ENCODE assay signal across 19 cellular contexts in the genomic region with DNA sequence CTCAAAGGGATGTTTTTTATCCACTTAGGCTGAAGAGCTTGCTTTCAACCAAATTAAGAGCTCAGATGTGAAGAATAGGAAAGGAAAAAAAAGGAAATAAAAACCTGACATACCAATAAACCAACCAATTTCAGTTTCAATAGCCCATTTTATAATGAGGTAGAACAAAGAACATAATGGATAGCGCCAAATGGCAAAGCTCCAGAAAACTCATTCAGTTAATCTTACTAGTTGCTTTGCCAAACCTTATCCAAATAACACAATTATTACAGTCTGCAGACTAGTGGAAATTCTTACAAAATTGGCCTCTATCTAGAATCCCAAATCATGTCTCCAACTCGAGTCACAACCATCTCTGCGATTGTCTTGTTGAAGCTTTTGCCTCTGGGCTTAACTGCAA.
DNase-seq lines count a peak whose midpoint lies in the region; ATAC-seq and TF ChIP-seq lines count a peak whose summit lies in the region.
"Had no signal": no experiment of that assay in that cellular context is flagged by ENCODE, and none has a peak within 500 bp of the region (broad histone marks: within the 10 kb centered on the region; RNA-seq: fewer than 3 reads in every experiment).

No MANE protein-coding gene starts in this region.

- CTCF ChIA-PET in Calu3 (lab: Charles Lee), result interaction anchor here (1.1 to 2.0 kb wide), 5 partner anchors 9 to 481 kb away, joined by 3 to 7 read pairs (median 6); no protein-coding TSS in a partner anchor

- no peaks in the 10 kb centered on the region for H3K27me3 ChIP-seq in adipocyte (replicated peaks; ENCODE audit: control insufficient read depth, insufficient read depth, low read length)
- no peaks in the 10 kb centered on the region for H3K27me3 ChIP-seq in hepatocyte
- H3K27me3 ChIP-seq: BLaER1, sigmoid colon, suprapubic skin had no signal

- no peak overlapping the region for H3K9ac ChIP-seq in adipocyte (ENCODE audit: low read length)
- H3K9ac ChIP-seq: BLaER1 had no signal

- no peaks in the 10 kb centered on the region for H3K9me3 ChIP-seq in adipocyte (ENCODE audit: control insufficient read depth, low read length)
- H3K9me3 ChIP-seq in hepatocyte (ENCODE audit: low read depth), result no peaks in the 10 kb centered on the region
- H3K9me3 ChIP-seq: BLaER1, sigmoid colon, suprapubic skin had no signal

- H3K4me3 ChIP-seq in adipocyte (ENCODE audit: low read length) (no peak overlapping the region), hepatocyte (no peak overlapping the region)
- H3K4me3 ChIP-seq: BLaER1, sigmoid colon, suprapubic skin had no signal

- H3K36me3 Mint-ChIP-seq in Calu3 (ENCODE audit: insufficient read depth, unreplicated experiment), result peaks cover 8% of the 10 kb centered on the region
- H3K36me3 Mint-ChIP-seq in activated CD4-positive, alpha-beta T cell treated with anti-CD3 and anti-CD28 coated beads, Interleukin-2, amount 10 ng/mL, durations not matched to agents 24 days and 14 days (ENCODE audit: low read depth), result no peaks in the 10 kb centered on the region
- H3K36me3 Mint-ChIP-seq: activated naive CD8-positive, alpha-beta T cell treated with anti-CD3 and anti-CD28 coated beads for 36 hours had no signal

- DNase-seq in Calu3 (peak; percentile 14), NCI-H1105 treated with DMSO at 0.1 percent for 48 hours (lab: John Stamatoyannopoulos, UW) (peak; percentile 95), adipocyte (ENCODE audit: low read depth) (peak; percentile 39), hepatocyte (ENCODE audit: low spot score) (no peak), GM20000 (ENCODE audit: low spot score) (no peak)
- DNase-seq in activated CD4-positive, alpha-beta T cell treated with anti-CD3 and anti-CD28 coated beads, Interleukin-2, amount 10 ng/mL, durations not matched to agents 24 days and 14 days, result no peak
- DNase-seq: activated CD4-positive, alpha-beta T cell treated with anti-CD3 and anti-CD28 coated beads for 48 hours; activated naive CD8-positive, alpha-beta T cell treated with anti-CD3 and anti-CD28 coated beads for 36 hours; cerebellar nuclear complex; DND-41; glutamatergic neuron; midbrain; NCI-H2171 treated with DMSO at 0.1 percent for 48 hours; sigmoid colon; stimulated activated CD4-positive, alpha-beta T cell treated with anti-CD3 and anti-CD28 coated beads, Interleukin-4, amount 100 ng/mL, for 1 hour; stimulated activated CD8-positive, alpha-beta memory T cell treated with anti-CD3 and anti-CD28 coated beads, Interleukin-4, amount 100 ng/mL, for 48 hours had no signal

- BruUV-seq in Calu3 (replicated peaks; lab: Mats Ljungman, UMichigan), result no TSS peak

- no peak for TF ChIP-seq CTCF in Calu3 (IDR thresholded peaks at IDR 0.05; ENCODE audit: unreplicated experiment)
- no peak for TF ChIP-seq CTCF in hepatocyte (IDR thresholded peaks at IDR 0.05; ENCODE audit: poor library complexity)
- TF ChIP-seq CTCF in GM20000 (IDR thresholded peaks at IDR 0.05; ENCODE audit: extremely low read depth, missing control alignments), result no peak

- no peaks in the 10 kb centered on the region for H4K20me1 ChIP-seq in hepatocyte (ENCODE audit: insufficient read depth, poor library complexity, severe bottlenecking)
- H4K20me1 ChIP-seq: BLaER1 had no signal

- peaks cover 54% of the 10 kb centered on the region for H3K4me1 Mint-ChIP-seq in Calu3 (ENCODE audit: low read depth, unreplicated experiment)
- H3K4me1 Mint-ChIP-seq in activated CD4-positive, alpha-beta T cell treated with anti-CD3 and anti-CD28 coated beads, Interleukin-2, amount 10 ng/mL, durations not matched to agents 24 days and 14 days, result no peaks in the 10 kb centered on the region
- H3K4me1 Mint-ChIP-seq: activated naive CD8-positive, alpha-beta T cell treated with anti-CD3 and anti-CD28 coated beads for 36 hours had no signal

- no peaks in the 10 kb centered on the region for H3K27me3 Mint-ChIP-seq in Calu3 (ENCODE audit: unreplicated experiment)
- H3K27me3 Mint-ChIP-seq in activated CD4-positive, alpha-beta T cell treated with anti-CD3 and anti-CD28 coated beads, Interleukin-2, amount 10 ng/mL, durations not matched to agents 24 days and 14 days, result no peaks in the 10 kb centered on the region
- H3K27me3 Mint-ChIP-seq: activated naive CD8-positive, alpha-beta T cell treated with anti-CD3 and anti-CD28 coated beads for 36 hours had no signal

- H3K36me3 ChIP-seq in adipocyte (ENCODE audit: control insufficient read depth, insufficient read depth, low read length, severe bottlenecking) (no peaks in the 10 kb centered on the region), hepatocyte (replicated peaks; ENCODE audit: insufficient read depth, low read depth) (no peaks in the 10 kb centered on the region)
- H3K36me3 ChIP-seq: BLaER1, sigmoid colon, suprapubic skin had no signal

- peak overlapping the region; percentile 90 for H3K27ac Mint-ChIP-seq in Calu3 (ENCODE audit: unreplicated experiment)
- H3K27ac Mint-ChIP-seq in activated CD4-positive, alpha-beta T cell treated with anti-CD3 and anti-CD28 coated beads, Interleukin-2, amount 10 ng/mL, durations not matched to agents 24 days and 14 days, result no peak overlapping the region
- H3K27ac Mint-ChIP-seq: activated naive CD8-positive, alpha-beta T cell treated with anti-CD3 and anti-CD28 coated beads for 36 hours had no signal

- no peak overlapping the region for H3K4me2 ChIP-seq in hepatocyte
- H3K4me2 ChIP-seq: BLaER1 had no signal

- WGBS in hepatocyte (ENCODE audit: low lambda C conversion rate, missing lambda C conversion rate), result 69% methylated on average over 3 of the region's 3 CpGs

- no peaks in the 10 kb centered on the region for H3K9me2 ChIP-seq in hepatocyte (replicated peaks; ENCODE audit: insufficient read depth)

- no peak for ATAC-seq in GM21367 (IDR thresholded peaks at IDR 0.05; ENCODE audit: unreplicated experiment)

- peak overlapping the region; percentile 14 for H3K27ac ChIP-seq in hepatocyte
- H3K27ac ChIP-seq: BLaER1, sigmoid colon, suprapubic skin had no signal

- intact Hi-C loops in Calu3 (cut with micrococcal nuclease; ENCODE audit: unreplicated experiment), result no loop called here
- intact Hi-C loops in activated CD4-positive, alpha-beta T cell treated with anti-CD3 and anti-CD28 coated beads, Interleukin-2, amount 10 ng/mL, durations not matched to agents 24 days and 14 days (cut with micrococcal nuclease), result no loop called here

- peaks cover 7% of the 10 kb centered on the region for H3K9me3 Mint-ChIP-seq in Calu3 (ENCODE audit: low read depth, unreplicated experiment)
- H3K9me3 Mint-ChIP-seq in activated CD4-positive, alpha-beta T cell treated with anti-CD3 and anti-CD28 coated beads, Interleukin-2, amount 10 ng/mL, durations not matched to agents 24 days and 14 days, result no peaks in the 10 kb centered on the region
- H3K9me3 Mint-ChIP-seq: activated naive CD8-positive, alpha-beta T cell treated with anti-CD3 and anti-CD28 coated beads for 36 hours had no signal

- no peaks in the 10 kb centered on the region for H3K79me2 ChIP-seq in hepatocyte

- no peaks in the 10 kb centered on the region for H3K4me1 ChIP-seq in adipocyte (ENCODE audit: control insufficient read depth, insufficient read depth, low read length)
- no peaks in the 10 kb centered on the region for H3K4me1 ChIP-seq in hepatocyte (ENCODE audit: insufficient read depth)
- H3K4me1 ChIP-seq: BLaER1, sigmoid colon, suprapubic skin had no signal

- peak overlapping the region; percentile 21 for H3K4me3 Mint-ChIP-seq in Calu3 (ENCODE audit: low read depth, unreplicated experiment)
- no peak overlapping the region for H3K4me3 Mint-ChIP-seq in activated CD4-positive, alpha-beta T cell treated with anti-CD3 and anti-CD28 coated beads, Interleukin-2, amount 10 ng/mL, durations not matched to agents 24 days and 14 days
- H3K4me3 Mint-ChIP-seq: activated naive CD8-positive, alpha-beta T cell treated with anti-CD3 and anti-CD28 coated beads for 36 hours had no signal

- no peak overlapping the region for H2AFZ ChIP-seq in hepatocyte

Comparison
In these comparisons a context has a peak if more than half of its experiments do, and no peak if none do; other contexts are left out.
1. DNase-seq: peak in Calu3 (single experiment), NCI-H1105 treated with DMSO at 0.1 percent for 48 hours (single experiment) and adipocyte (single experiment); none in hepatocyte (single experiment), GM20000 (single experiment) and activated CD4-positive, alpha-beta T cell treated with anti-CD3 and anti-CD28 coated beads, Interleukin-2, amount 10 ng/mL, durations not matched to agents 24 days and 14 days (single experiment).